Comparison of ENCODE assay signal across 8 cellular contexts in the genomic region with DNA sequence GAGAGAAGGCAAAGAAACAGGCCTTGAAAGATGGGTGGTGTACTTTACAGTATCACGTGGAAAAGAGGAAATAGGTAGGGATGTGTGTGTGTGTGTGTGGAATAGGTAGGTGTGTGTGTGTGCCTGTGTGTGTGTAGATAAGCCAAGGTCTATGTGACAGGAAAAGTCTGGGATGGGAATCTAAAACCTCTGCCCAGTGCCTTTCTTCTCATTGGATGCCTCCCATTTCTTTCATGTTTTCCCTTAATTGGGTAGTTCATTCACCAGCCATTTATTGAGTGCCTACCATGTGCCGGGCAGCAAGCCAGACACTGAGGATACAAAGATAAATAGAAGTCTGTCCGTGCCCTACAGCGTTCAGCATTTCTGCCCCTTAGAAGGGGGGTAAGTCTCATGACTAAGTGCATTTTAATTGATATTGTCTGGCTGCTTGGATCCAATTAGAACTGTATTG. TPM values are rescaled to one million over a fixed set of nuclear protein-coding genes. Genes with fewer than 3 reads are reported as not detected.
DNase-seq lines count a peak whose midpoint lies in the region; ATAC-seq and TF ChIP-seq lines count a peak whose summit lies in the region.

No MANE protein-coding gene starts in this region.

- ATAC-seq in Panc1 (no peak), HG03159 (IDR thresholded peaks at IDR 0.05; ENCODE audit: unreplicated experiment) (no peak)

- no peak overlapping the region for H3K27ac Mint-ChIP-seq in neural progenitor cell

- peak; percentile 69 for DNase-seq in EL
- DNase-seq in Panc1 (ENCODE audit: low read depth, low spot score) = no peak
- DNase-seq in epidermal melanocyte (ENCODE audit: insufficient read length, low spot score) = peak; percentile 75
- DNase-seq in neural progenitor cell (ENCODE audit: low spot score) = no peak
- DNase-seq in HCEC 1CT = no peak
- DNase-seq in NCI-H524 treated with DMSO at 0.1 percent for 48 hours (lab: John Stamatoyannopoulos, UW) = no peak
- DNase-seq in NCI-H1092 (lab: John Stamatoyannopoulos, UW) = no peak

- H3K9me3 Mint-ChIP-seq in neural progenitor cell = no peaks in the 10 kb centered on the region

- peak overlapping the region; percentile 96 to 97 for H3K4me3 ChIP-seq in Panc1 (ENCODE audit: low read depth in 2 of 2, low read length in 2 of 2)
- peak overlapping the region; percentile 79 for H3K4me3 ChIP-seq in neural progenitor cell

- H3K4me3 Mint-ChIP-seq in neural progenitor cell = peak overlapping the region; percentile 97

- intact Hi-C loops in Panc1 (cut with micrococcal nuclease; ENCODE audit: unreplicated experiment) = no loop called here

- CTCF ChIA-PET in Panc1 (lab: Charles Lee) = interaction anchor here (1.4 kb wide), 1 partner anchor 10 kb away, joined by 10 read pairs; no protein-coding TSS in a partner anchor

- peak overlapping the region; percentile 93; the same call in 1 of the 2 replicates for H3K27ac ChIP-seq in Panc1 (ENCODE audit: low read length)
- no peak overlapping the region for H3K27ac ChIP-seq in neural progenitor cell

- peaks cover 40% of the 10 kb centered on the region for H4K20me1 ChIP-seq in neural progenitor cell (ENCODE audit: low read depth)

- peaks cover 33% of the 10 kb centered on the region for H3K4me1 Mint-ChIP-seq in neural progenitor cell

- H3K27me3 ChIP-seq in Panc1 (ENCODE audit: control insufficient read depth, insufficient read depth, low read length) (no peaks in the 10 kb centered on the region), neural progenitor cell (peaks cover 35% of the 10 kb centered on the region)

- H3K36me3 ChIP-seq in Panc1 (ENCODE audit: control insufficient read depth, insufficient read depth, low read length) = peaks cover 5% of the 10 kb centered on the region; the same call in 1 of the 2 replicates
- H3K36me3 ChIP-seq in neural progenitor cell = no peaks in the 10 kb centered on the region

- peak overlapping the region; percentile 69 for H3K9ac ChIP-seq in neural progenitor cell

- no TSS peak for BruUV-seq in Panc1 (replicated peaks; lab: Mats Ljungman, UMichigan)

- no peak for TF ChIP-seq CTCF in Panc1 (IDR thresholded peaks at IDR 0.05)
- TF ChIP-seq CTCF in neural progenitor cell (IDR thresholded peaks at IDR 0.05) = no peak

- H3K4me1 ChIP-seq in Panc1 (ENCODE audit: control insufficient read depth, insufficient read depth, low read length) (peaks cover 4% of the 10 kb centered on the region), neural progenitor cell (peaks cover 4% of the 10 kb centered on the region)

- H3K36me3 Mint-ChIP-seq in neural progenitor cell = peaks cover 9% of the 10 kb centered on the region

- peaks cover under 1% of the 10 kb centered on the region for H3K27me3 Mint-ChIP-seq in neural progenitor cell (ENCODE audit: insufficient read depth, low read depth)

- POLR2A ChIA-PET in Panc1 (lab: Charles Lee) = no interaction called here

- H3K9me3 ChIP-seq in Panc1 (ENCODE audit: control insufficient read depth, insufficient read depth, low read depth, low read length) (no peaks in the 10 kb centered on the region), neural progenitor cell (ENCODE audit: low read depth) (no peaks in the 10 kb centered on the region)

- in situ Hi-C loops in Panc1 (cut with HindIII; ENCODE audit: low pct_unique_long_range_greater_than_20kb, low sequenced_read_pairs) = no loop called here

- H2AFZ ChIP-seq in neural progenitor cell (replicated peaks) = no peak overlapping the region

- peaks cover 14% of the 10 kb centered on the region for H3K79me2 ChIP-seq in neural progenitor cell (ENCODE audit: low read depth)

- peak overlapping the region; percentile 84 for H3K4me2 ChIP-seq in neural progenitor cell

- peaks cover 6% of the 10 kb centered on the region for H3F3A ChIP-seq in neural progenitor cell (ENCODE audit: low read depth)

RNA-seq across cellular contexts. Expression of gene URM1, which starts 1.0 kb away (rescaled TPM):
- total RNA-seq in Panc1 (2021; ENCODE audit: unreplicated experiment) (45.4 TPM), neural progenitor cell (ENCODE audit: low replicate concordance) (10.3 and 21.7 TPM in 2 replicates)
- polyA plus RNA-seq in Panc1 (2012; ENCODE audit: insufficient read length) = 37.8 TPM

RNA-seq across cellular contexts. Expression of gene SLC27A4, which starts 31.9 kb away (rescaled TPM):
- 20.3 TPM for total RNA-seq in Panc1 (2021; ENCODE audit: unreplicated experiment)
- 22.5 TPM for polyA plus RNA-seq in Panc1 (2012; ENCODE audit: insufficient read length)
- total RNA-seq in neural progenitor cell (ENCODE audit: low replicate concordance) = 4.4 and 8.6 TPM in 2 replicates

RNA-seq across cellular contexts. Expression of gene CERCAM, which starts 48.4 kb away (rescaled TPM):
- total RNA-seq in Panc1 (2021; ENCODE audit: unreplicated experiment) (11.3 TPM), neural progenitor cell (ENCODE audit: low replicate concordance) (2.0 TPM in 1 of 2 replicates, not detected in the other)
- 22.5 TPM for polyA plus RNA-seq in Panc1 (2012; ENCODE audit: insufficient read length)

RNA-seq across cellular contexts. Expression of gene COQ4, which starts 49.6 kb away (rescaled TPM):
- 19.1 TPM for total RNA-seq in Panc1 (2021; ENCODE audit: unreplicated experiment)
- polyA plus RNA-seq in Panc1 (2012; ENCODE audit: insufficient read length) = 17.6 TPM
- 16.8 and 39.0 TPM in 2 replicates for total RNA-seq in neural progenitor cell (ENCODE audit: low replicate concordance)

RNA-seq across cellular contexts. Expression of gene TRUB2, which starts 50.0 kb away (rescaled TPM):
- total RNA-seq in Panc1 (2021; ENCODE audit: unreplicated experiment) = 22.5 TPM
- polyA plus RNA-seq in Panc1 (2012; ENCODE audit: insufficient read length) = 26.9 TPM
- 8.3 and 9.2 TPM in 2 replicates for total RNA-seq in neural progenitor cell (ENCODE audit: low replicate concordance)

Comparison
In these comparisons a context has a peak if more than half of its experiments do, and no peak if none do; other contexts are left out.
1. DNase-seq: peak in EL (single experiment) and epidermal melanocyte (single experiment); none in Panc1 (single experiment), neural progenitor cell (single experiment), HCEC 1CT (single experiment), NCI-H524 treated with DMSO at 0.1 percent for 48 hours (single experiment) and NCI-H1092 (single experiment).